18 cellular contexts compared by ENCODE assay signal in genomic region chr19:55277494-55277893, GRCh38. TPM values are rescaled to one million over a fixed set of nuclear protein-coding genes. Genes with fewer than 3 reads are reported as not detected.
DNase-seq lines count a peak whose midpoint lies in the region; ATAC-seq and TF ChIP-seq lines count a peak whose summit lies in the region.
"Had no signal": no experiment of that assay in that cellular context is flagged by ENCODE, and none has a peak within 500 bp of the region (broad histone marks: within the 10 kb centered on the region; RNA-seq: fewer than 3 reads in every experiment).

No MANE protein-coding gene starts in this region.

- peaks cover 30% of the 10 kb centered on the region for H3K36me3 Mint-ChIP-seq in activated T-cell treated with anti-CD3 and anti-CD28 coated beads, Interleukin-2, amount 50 U/mL, for 4 hours (ENCODE audit: insufficient read depth)
- peaks cover 3% of the 10 kb centered on the region for H3K36me3 Mint-ChIP-seq in T-helper 17 cell (ENCODE audit: low read depth)
- H3K36me3 Mint-ChIP-seq in stimulated activated memory B cell treated with anti-CD40 and anti-IgM and Interleukin-4, amounts not matched to agents 10 μg/mL and 1 μg/mL and 100 μg/mL, for 72 hours: peaks cover 25% of the 10 kb centered on the region

- no peaks in the 10 kb centered on the region for H3K9me3 Mint-ChIP-seq in activated T-cell treated with anti-CD3 and anti-CD28 coated beads, Interleukin-2, amount 50 U/mL, for 4 hours
- H3K9me3 Mint-ChIP-seq in stimulated activated memory B cell treated with anti-CD40 and anti-IgM and Interleukin-4, amounts not matched to agents 10 μg/mL and 1 μg/mL and 100 μg/mL, for 72 hours: no peaks in the 10 kb centered on the region

- H3K27ac Mint-ChIP-seq in T-helper 17 cell: peak overlapping the region; percentile 77
- peak overlapping the region; percentile 85 for H3K27ac Mint-ChIP-seq in stimulated activated memory B cell treated with anti-CD40 and anti-IgM and Interleukin-4, amounts not matched to agents 10 μg/mL and 1 μg/mL and 100 μg/mL, for 72 hours

- H3K9me3 ChIP-seq in T-helper 17 cell (ENCODE audit: control insufficient read depth, low read length, poor library complexity, severe bottlenecking) (no peaks in the 10 kb centered on the region), mucosa of rectum (ENCODE audit: control insufficient read depth in 2 of 2, low read length in 2 of 2) (no peaks in the 10 kb centered on the region)
- H3K9me3 ChIP-seq: gastrocnemius medialis, left ventricle myocardium inferior, upper lobe of left lung had no signal

- peak overlapping the region; percentile 41 to 61 for H3K27ac ChIP-seq in mucosa of rectum (ENCODE audit: low read depth in 2 of 2, low read length in 2 of 2)
- H3K27ac ChIP-seq: coronary artery, epithelial cell of prostate, gastrocnemius medialis, left ventricle myocardium inferior, upper lobe of left lung had no signal

- H3K9ac ChIP-seq in mucosa of rectum (ENCODE audit: low read depth in 1 of 2, low read length in 2 of 2): no peak overlapping the region

- no peaks in the 10 kb centered on the region for H3K27me3 Mint-ChIP-seq in activated T-cell treated with anti-CD3 and anti-CD28 coated beads, Interleukin-2, amount 50 U/mL, for 4 hours (ENCODE audit: low read depth)
- H3K27me3 Mint-ChIP-seq in T-helper 17 cell: no peaks in the 10 kb centered on the region
- no peaks in the 10 kb centered on the region for H3K27me3 Mint-ChIP-seq in stimulated activated memory B cell treated with anti-CD40 and anti-IgM and Interleukin-4, amounts not matched to agents 10 μg/mL and 1 μg/mL and 100 μg/mL, for 72 hours

- TF ChIP-seq POLR2A in GM18505 (IDR thresholded peaks at IDR 0.05; ENCODE audit: borderline replicate concordance, extremely low read depth, insufficient read depth, insufficient read length): no peak

- ATAC-seq in activated T-cell treated with anti-CD3 and anti-CD28 coated beads, Interleukin-2, amount 50 U/mL, for 4 hours: no peak
- ATAC-seq in T-helper 17 cell (no peak), GM18505 (IDR thresholded peaks at IDR 0.05; ENCODE audit: unreplicated experiment) (no peak), HG02759 (IDR thresholded peaks at IDR 0.05; ENCODE audit: unreplicated experiment) (no peak)
- ATAC-seq in stimulated activated memory B cell treated with anti-CD40 and anti-IgM and Interleukin-4, amounts not matched to agents 10 μg/mL and 1 μg/mL and 100 μg/mL, for 72 hours: no peak
- ATAC-seq: gastrocnemius medialis had no signal

- peaks cover 11 to 15% of the 10 kb centered on the region in 2 donors for H3K4me1 ChIP-seq in mucosa of rectum (ENCODE audit: control insufficient read depth in 2 of 2, insufficient read depth in 2 of 2, low read length in 2 of 2)

- no peak overlapping the region for H3K4me3 ChIP-seq in mucosa of rectum (ENCODE audit: low read length in 2 of 2)
- H3K4me3 ChIP-seq: coronary artery, gastrocnemius medialis, left ventricle myocardium inferior, upper lobe of left lung had no signal

- no peak for DNase-seq in activated T-cell treated with anti-CD3 and anti-CD28 coated beads, Interleukin-2, amount 50 U/mL, for 4 hours
- no peak for DNase-seq in activated T-cell treated with anti-CD3 and anti-CD28 coated beads, Interleukin-2, amount 50 U/mL, for 1 hour
- no peak for DNase-seq in T-helper 17 cell
- DNase-seq in NCI-H510A (lab: John Stamatoyannopoulos, UW): no peak
- DNase-seq: activated CD8-positive, alpha-beta memory T cell treated with anti-CD3 and anti-CD28 coated beads for 24 hours; COR-L47; gastrocnemius medialis; left ventricle myocardium inferior; NCI-H226; RPMI8226; stimulated activated naive CD4-positive, alpha-beta T cell; upper lobe of left lung had no signal

- peak overlapping the region; percentile 40 for H3K4me3 Mint-ChIP-seq in activated T-cell treated with anti-CD3 and anti-CD28 coated beads, Interleukin-2, amount 50 U/mL, for 4 hours
- H3K4me3 Mint-ChIP-seq in T-helper 17 cell: peak overlapping the region; percentile 80
- peak overlapping the region; percentile 49 for H3K4me3 Mint-ChIP-seq in stimulated activated memory B cell treated with anti-CD40 and anti-IgM and Interleukin-4, amounts not matched to agents 10 μg/mL and 1 μg/mL and 100 μg/mL, for 72 hours

- H3K27me3 ChIP-seq in mucosa of rectum (ENCODE audit: control insufficient read depth in 2 of 2, insufficient read depth in 2 of 2, low read length in 2 of 2): no peaks in the 10 kb centered on the region
- H3K27me3 ChIP-seq: gastrocnemius medialis, upper lobe of left lung had no signal

- H3K4me1 Mint-ChIP-seq in activated T-cell treated with anti-CD3 and anti-CD28 coated beads, Interleukin-2, amount 50 U/mL, for 4 hours (ENCODE audit: low read depth): peaks cover 30% of the 10 kb centered on the region
- H3K4me1 Mint-ChIP-seq in T-helper 17 cell: peaks cover 24% of the 10 kb centered on the region
- peaks cover 59% of the 10 kb centered on the region for H3K4me1 Mint-ChIP-seq in stimulated activated memory B cell treated with anti-CD40 and anti-IgM and Interleukin-4, amounts not matched to agents 10 μg/mL and 1 μg/mL and 100 μg/mL, for 72 hours

- H3K36me3 ChIP-seq in mucosa of rectum (ENCODE audit: control insufficient read depth in 2 of 2, insufficient read depth in 2 of 2, low read length in 2 of 2): peaks cover 14 to 24% of the 10 kb centered on the region in 2 donors

RNA-seq across cellular contexts. Expression of gene HSPBP1, which starts 2.4 kb away (rescaled TPM):
- 100 to 1,000 TPM; 113 to 139 (median 121) TPM for total RNA-seq in activated T-cell treated with anti-CD3 and anti-CD28 coated beads, Interleukin-2, amount 50 U/mL, for 4 hours
- 10 to 100 TPM; 19.1 to 23.1 TPM for total RNA-seq in T-helper 17 cell

RNA-seq across cellular contexts. Expression of gene BRSK1, which starts 6.3 kb away (rescaled TPM):
- 1 to 10 TPM; 4.0 to 6.5 (median 5.0) TPM for total RNA-seq in activated T-cell treated with anti-CD3 and anti-CD28 coated beads, Interleukin-2, amount 50 U/mL, for 4 hours
- 1 to 10 TPM; 3.0 to 7.4 TPM for total RNA-seq in T-helper 17 cell
- total RNA-seq: gastrocnemius medialis had no signal

RNA-seq across cellular contexts. Expression of gene PPP6R1, which starts 18.7 kb away (rescaled TPM):
- total RNA-seq in activated T-cell treated with anti-CD3 and anti-CD28 coated beads, Interleukin-2, amount 50 U/mL, for 4 hours: 100 to 1,000 TPM; 256 to 326 (median 285) TPM
- total RNA-seq in T-helper 17 cell: 100 to 1,000 TPM; 183 to 186 TPM

RNA-seq across cellular contexts. Expression of gene TMEM150B, which starts 47.6 kb away (rescaled TPM):
- total RNA-seq in activated T-cell treated with anti-CD3 and anti-CD28 coated beads, Interleukin-2, amount 50 U/mL, for 4 hours: not detected
- under 1 TPM in 1 of 2 donors, not detected in 1; 0.75 TPM for total RNA-seq in T-helper 17 cell

RNA-seq across cellular contexts. Expression of gene TMEM86B, which starts 48.9 kb away (rescaled TPM):
- total RNA-seq in activated T-cell treated with anti-CD3 and anti-CD28 coated beads, Interleukin-2, amount 50 U/mL, for 4 hours: 1 to 10 TPM; 5.8 to 6.9 (median 6.2) TPM
- total RNA-seq in T-helper 17 cell: 10 to 100 TPM; 12.4 to 12.8 TPM

Comparison
In these comparisons a context has a peak if more than half of its experiments do, and no peak if none do; other contexts are left out.
1. RNA of gene HSPBP1, which starts 2.4 kb away (total RNA-seq): 113 to 139 TPM in activated T-cell treated with anti-CD3 and anti-CD28 coated beads, Interleukin-2, amount 50 U/mL, for 4 hours; 19.1 to 23.1 TPM in T-helper 17 cell; every median in the first group is over 4 times any median in the second.
2. Peak in every context shown above with its lines, with median percentiles within 50 percentile points of each other: H3K4me3 Mint-ChIP-seq.